ENCODE assay signal across 1 cellular context in the genomic region with DNA sequence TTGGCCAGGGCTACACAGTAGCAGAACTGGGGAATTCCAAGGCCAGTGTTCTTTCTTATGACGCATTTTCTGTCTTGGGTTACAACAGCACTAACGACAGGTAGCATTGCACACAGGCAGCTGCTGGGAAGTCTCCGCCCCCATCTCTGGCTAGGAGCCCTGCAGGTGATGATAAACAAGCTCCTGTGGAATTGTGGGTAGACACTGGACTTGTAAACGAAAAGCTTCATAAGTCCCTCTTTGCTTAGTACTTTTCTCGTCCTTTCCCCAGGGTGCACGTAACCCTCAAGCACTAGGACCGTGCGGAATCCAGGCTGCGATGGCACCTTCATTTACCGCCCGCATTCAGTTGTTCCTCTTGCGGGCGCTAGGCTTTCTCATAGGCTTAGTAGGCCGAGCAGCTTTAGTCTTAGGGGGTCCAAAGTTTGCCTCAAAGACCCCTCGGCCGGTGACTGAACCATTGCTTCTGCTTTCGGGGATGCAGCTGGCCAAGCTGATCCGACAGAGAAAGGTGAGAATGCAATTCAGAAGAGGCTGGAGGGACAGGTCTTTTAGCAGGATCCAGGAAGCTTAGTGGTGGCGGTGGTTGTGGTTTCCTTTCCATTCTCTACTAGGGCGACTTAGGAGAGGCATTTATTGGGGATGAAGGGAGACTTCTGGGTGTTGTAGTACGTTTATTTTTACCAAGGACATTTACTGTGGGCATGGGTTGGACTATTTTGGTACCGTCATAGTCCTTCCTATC.
TF ChIP-seq lines count a peak whose summit lies in the region.

TSS of gene FAAH2 (plus strand) at position 200 of the 745 bp plus-strand sequence. CDS start at position 320, 120 bp downstream.

TF ChIP-seq in GM23338, 12 proteins besides CTCF, POLR2A, EP300 and RAD21 (continued from another document):
- no peak for TF ChIP-seq REST (IDR thresholded peaks at IDR 0.05; ENCODE audit: unreplicated experiment)
- no peak for TF ChIP-seq POLR2AphosphoS5 (IDR thresholded peaks at IDR 0.05; ENCODE audit: low read depth)
- TF ChIP-seq, protein P1, sequence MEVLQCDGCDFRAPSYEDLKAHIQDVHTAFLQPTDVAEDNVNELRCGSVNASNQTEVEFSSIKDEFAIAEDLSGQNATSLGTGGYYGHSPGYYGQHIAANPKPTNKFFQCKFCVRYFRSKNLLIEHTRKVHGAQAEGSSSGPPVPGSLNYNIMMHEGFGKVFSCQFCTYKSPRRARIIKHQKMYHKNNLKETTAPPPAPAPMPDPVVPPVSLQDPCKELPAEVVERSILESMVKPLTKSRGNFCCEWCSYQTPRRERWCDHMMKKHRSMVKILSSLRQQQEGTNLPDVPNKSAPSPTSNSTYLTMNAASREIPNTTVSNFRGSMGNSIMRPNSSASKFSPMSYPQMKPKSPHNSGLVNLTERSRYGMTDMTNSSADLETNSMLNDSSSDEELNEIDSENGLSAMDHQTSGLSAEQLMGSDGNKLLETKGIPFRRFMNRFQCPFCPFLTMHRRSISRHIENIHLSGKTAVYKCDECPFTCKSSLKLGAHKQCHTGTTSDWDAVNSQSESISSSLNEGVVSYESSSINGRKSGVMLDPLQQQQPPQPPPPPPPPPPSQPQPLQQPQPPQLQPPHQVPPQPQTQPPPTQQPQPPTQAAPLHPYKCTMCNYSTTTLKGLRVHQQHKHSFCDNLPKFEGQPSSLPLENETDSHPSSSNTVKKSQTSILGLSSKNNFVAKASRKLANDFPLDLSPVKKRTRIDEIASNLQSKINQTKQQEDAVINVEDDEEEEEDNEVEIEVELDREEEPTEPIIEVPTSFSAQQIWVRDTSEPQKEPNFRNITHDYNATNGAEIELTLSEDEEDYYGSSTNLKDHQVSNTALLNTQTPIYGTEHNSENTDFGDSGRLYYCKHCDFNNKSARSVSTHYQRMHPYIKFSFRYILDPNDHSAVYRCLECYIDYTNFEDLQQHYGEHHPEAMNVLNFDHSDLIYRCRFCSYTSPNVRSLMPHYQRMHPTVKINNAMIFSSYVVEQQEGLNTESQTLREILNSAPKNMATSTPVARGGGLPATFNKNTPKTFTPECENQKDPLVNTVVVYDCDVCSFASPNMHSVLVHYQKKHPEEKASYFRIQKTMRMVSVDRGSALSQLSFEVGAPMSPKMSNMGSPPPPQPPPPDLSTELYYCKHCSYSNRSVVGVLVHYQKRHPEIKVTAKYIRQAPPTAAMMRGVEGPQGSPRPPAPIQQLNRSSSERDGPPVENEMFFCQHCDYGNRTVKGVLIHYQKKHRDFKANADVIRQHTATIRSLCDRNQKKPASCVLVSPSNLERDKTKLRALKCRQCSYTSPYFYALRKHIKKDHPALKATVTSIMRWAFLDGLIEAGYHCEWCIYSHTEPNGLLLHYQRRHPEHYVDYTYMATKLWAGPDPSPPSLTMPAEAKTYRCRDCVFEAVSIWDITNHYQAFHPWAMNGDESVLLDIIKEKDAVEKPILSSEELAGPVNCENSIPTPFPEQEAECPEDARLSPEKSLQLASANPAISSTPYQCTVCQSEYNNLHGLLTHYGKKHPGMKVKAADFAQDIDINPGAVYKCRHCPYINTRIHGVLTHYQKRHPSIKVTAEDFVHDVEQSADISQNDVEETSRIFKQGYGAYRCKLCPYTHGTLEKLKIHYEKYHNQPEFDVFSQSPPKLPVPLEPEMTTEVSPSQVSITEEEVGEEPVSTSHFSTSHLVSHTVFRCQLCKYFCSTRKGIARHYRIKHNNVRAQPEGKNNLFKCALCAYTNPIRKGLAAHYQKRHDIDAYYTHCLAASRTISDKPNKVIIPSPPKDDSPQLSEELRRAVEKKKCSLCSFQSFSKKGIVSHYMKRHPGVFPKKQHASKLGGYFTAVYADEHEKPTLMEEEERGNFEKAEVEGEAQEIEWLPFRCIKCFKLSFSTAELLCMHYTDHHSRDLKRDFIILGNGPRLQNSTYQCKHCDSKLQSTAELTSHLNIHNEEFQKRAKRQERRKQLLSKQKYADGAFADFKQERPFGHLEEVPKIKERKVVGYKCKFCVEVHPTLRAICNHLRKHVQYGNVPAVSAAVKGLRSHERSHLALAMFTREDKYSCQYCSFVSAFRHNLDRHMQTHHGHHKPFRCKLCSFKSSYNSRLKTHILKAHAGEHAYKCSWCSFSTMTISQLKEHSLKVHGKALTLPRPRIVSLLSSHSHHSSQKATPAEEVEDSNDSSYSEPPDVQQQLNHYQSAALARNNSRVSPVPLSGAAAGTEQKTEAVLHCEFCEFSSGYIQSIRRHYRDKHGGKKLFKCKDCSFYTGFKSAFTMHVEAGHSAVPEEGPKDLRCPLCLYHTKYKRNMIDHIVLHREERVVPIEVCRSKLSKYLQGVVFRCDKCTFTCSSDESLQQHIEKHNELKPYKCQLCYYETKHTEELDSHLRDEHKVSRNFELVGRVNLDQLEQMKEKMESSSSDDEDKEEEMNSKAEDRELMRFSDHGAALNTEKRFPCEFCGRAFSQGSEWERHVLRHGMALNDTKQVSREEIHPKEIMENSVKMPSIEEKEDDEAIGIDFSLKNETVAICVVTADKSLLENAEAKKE (CRISPR knock-in tag; IDR thresholded peaks at IDR 0.05), result no peak
- no peak for TF ChIP-seq STAT1 (IDR thresholded peaks at IDR 0.05; ENCODE audit: unreplicated experiment)
- no peak for TF ChIP-seq ZNF114 (CRISPR knock-in tag; IDR thresholded peaks at IDR 0.05)
